ENCODE assay signal across 13 cellular contexts in the genomic region with DNA sequence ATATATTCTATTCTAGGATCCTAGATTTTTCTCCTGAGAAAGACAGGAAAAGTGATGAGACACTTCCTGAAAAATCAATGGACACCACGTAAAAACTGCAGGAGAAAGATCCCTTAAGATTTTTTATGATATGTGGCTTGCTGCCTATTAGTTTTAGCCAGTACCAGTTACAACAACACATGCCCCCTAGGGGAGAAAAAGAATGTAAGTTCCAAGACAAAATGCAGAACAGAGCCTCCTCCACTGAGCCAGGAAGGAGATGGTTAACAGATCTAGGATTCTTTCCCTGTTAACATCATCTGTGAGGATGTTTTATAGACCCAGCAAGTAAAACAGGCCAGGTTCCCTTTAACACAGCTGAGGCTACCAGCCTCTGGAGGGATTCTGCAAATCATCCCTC.
DNase-seq lines count a peak whose midpoint lies in the region; ATAC-seq and TF ChIP-seq lines count a peak whose summit lies in the region.
"Had no signal": no experiment of that assay in that cellular context is flagged by ENCODE, and none has a peak within 500 bp of the region (broad histone marks: within the 10 kb centered on the region; RNA-seq: fewer than 3 reads in every experiment).

No MANE protein-coding gene starts in this region.

- H3K9me3 ChIP-seq in suprapubic skin: no peaks in the 10 kb centered on the region
- H3K9me3 ChIP-seq: HAP-1 had no signal

- TF ChIP-seq EP300 in suprapubic skin (IDR thresholded peaks at IDR 0.05): no peak

- no peak for ATAC-seq in stimulated activated memory B cell treated with anti-CD40 and anti-IgM and Interleukin-4, amounts not matched to agents 10 μg/mL and 1 μg/mL and 100 μg/mL, for 72 hours
- ATAC-seq in GM19035 (IDR thresholded peaks at IDR 0.05; ENCODE audit: unreplicated experiment): no peak

- no peaks in the 10 kb centered on the region for H3K27me3 ChIP-seq in suprapubic skin

- H3K4me3 Mint-ChIP-seq in stimulated activated memory B cell treated with anti-CD40 and anti-IgM and Interleukin-4, amounts not matched to agents 10 μg/mL and 1 μg/mL and 100 μg/mL, for 72 hours: no peak overlapping the region

- no peak for TF ChIP-seq POLR2A in suprapubic skin (IDR thresholded peaks at IDR 0.05)

- DNase-seq in NCI-H82 (lab: John Stamatoyannopoulos, UW) (peak; percentile 27), NCI-H82 treated with DMSO at 0.1 percent for 48 hours (lab: John Stamatoyannopoulos, UW; ENCODE audit: unreplicated experiment) (no peak), M059J (ENCODE audit: low read depth) (peak; percentile 5), fibroblast of villous mesenchyme (ENCODE audit: low read depth) (peak; percentile 2), suprapubic skin (ENCODE audit: low spot score in 2 of 2) (no peak), OCI-M2 (lab: John Stamatoyannopoulos, UW; ENCODE audit: unreplicated experiment) (no peak)
- DNase-seq: ACHN; central memory CD4-positive, alpha-beta T cell; NCI-H345; T-helper 1 cell had no signal

- peaks cover 19% of the 10 kb centered on the region for H3K9me3 Mint-ChIP-seq in stimulated activated memory B cell treated with anti-CD40 and anti-IgM and Interleukin-4, amounts not matched to agents 10 μg/mL and 1 μg/mL and 100 μg/mL, for 72 hours

- H3K4me1 Mint-ChIP-seq in stimulated activated memory B cell treated with anti-CD40 and anti-IgM and Interleukin-4, amounts not matched to agents 10 μg/mL and 1 μg/mL and 100 μg/mL, for 72 hours: peaks cover 21% of the 10 kb centered on the region

- no peak overlapping the region for H3K4me3 ChIP-seq in fibroblast of villous mesenchyme (ENCODE audit: low read depth, low read length)
- H3K4me3 ChIP-seq in suprapubic skin: no peak overlapping the region
- H3K4me3 ChIP-seq: HAP-1 had no signal

- no peaks in the 10 kb centered on the region for H3K27me3 Mint-ChIP-seq in stimulated activated memory B cell treated with anti-CD40 and anti-IgM and Interleukin-4, amounts not matched to agents 10 μg/mL and 1 μg/mL and 100 μg/mL, for 72 hours

- no peak overlapping the region for H3K27ac ChIP-seq in suprapubic skin

- no peaks in the 10 kb centered on the region for H3K36me3 ChIP-seq in suprapubic skin
- H3K36me3 ChIP-seq: HAP-1 had no signal

- H3K36me3 Mint-ChIP-seq in stimulated activated memory B cell treated with anti-CD40 and anti-IgM and Interleukin-4, amounts not matched to agents 10 μg/mL and 1 μg/mL and 100 μg/mL, for 72 hours: peaks cover 22% of the 10 kb centered on the region

- WGBS in suprapubic skin: 21% methylated on average over 1 of the region's 1 CpG

- no peak for TF ChIP-seq CTCF in fibroblast of villous mesenchyme (IDR thresholded peaks at IDR 0.05; ENCODE audit: insufficient read depth, low read depth, low read length)
- TF ChIP-seq CTCF in suprapubic skin (IDR thresholded peaks at IDR 0.05): no peak

- H3K27ac Mint-ChIP-seq in stimulated activated memory B cell treated with anti-CD40 and anti-IgM and Interleukin-4, amounts not matched to agents 10 μg/mL and 1 μg/mL and 100 μg/mL, for 72 hours: peak overlapping the region; percentile 11

- H3K4me1 ChIP-seq in suprapubic skin: no peaks in the 10 kb centered on the region
- H3K4me1 ChIP-seq: HAP-1 had no signal

Comparison
In these comparisons a context has a peak if more than half of its experiments do, and no peak if none do; other contexts are left out.
1. DNase-seq: peak in NCI-H82 (single experiment), M059J (single experiment) and fibroblast of villous mesenchyme (single experiment); none in NCI-H82 treated with DMSO at 0.1 percent for 48 hours (single experiment), suprapubic skin (0 of 2) and OCI-M2 (single experiment).